Comparison of ENCODE assay signal across 1 cellular context in the genomic region with DNA sequence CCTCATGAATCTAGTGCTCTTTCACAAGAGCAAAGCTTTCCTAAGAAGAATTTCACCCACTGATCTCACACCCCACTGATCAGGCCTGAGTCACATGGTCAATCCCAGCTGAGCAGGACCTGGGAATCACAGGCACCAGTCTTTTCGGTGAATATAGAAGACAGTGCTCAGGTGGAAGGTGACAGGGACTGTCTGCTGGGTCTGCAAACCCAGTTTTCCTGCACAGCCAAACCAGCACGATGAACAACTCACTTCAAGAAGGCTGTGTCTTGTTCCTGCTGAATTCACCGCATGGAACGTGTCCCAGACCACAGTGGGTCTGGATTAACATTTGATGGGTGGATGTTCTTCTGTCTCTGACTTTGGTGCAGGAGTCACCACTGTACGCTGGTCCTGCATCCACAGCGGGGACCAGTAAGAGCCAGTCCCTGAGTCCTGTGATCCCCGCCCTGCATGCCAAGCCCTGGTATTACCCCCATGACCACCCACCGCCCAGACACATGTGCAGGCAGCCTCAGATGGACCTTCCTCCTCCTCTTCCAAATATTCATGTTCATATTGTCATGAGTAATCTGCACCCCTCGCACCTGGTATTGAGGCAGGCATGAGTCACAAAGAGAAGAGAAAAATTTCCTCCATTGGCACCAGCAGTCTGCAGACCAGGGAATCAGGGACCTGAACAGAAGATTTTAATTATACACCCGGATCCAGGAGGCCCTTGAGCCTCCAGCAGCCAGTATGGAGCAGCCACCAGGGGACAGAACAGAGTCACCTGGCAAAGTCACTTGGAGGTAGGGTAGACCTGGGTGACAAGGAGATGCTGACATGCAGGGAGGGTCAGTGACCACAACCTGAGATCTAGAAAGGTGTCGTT.
TF ChIP-seq lines count a peak whose summit lies in the region.

No MANE protein-coding gene starts in this region.

TF ChIP-seq in HCT116, 20 proteins besides CTCF, POLR2A, EP300 and RAD21:
- TF ChIP-seq FOSL1 (IDR thresholded peaks at IDR 0.05; ENCODE audit: low read depth), result no peak
- no peak for TF ChIP-seq SIN3A (IDR thresholded peaks at IDR 0.05; ENCODE audit: low read depth)
- TF ChIP-seq EZH2phosphoT487 (IDR thresholded peaks at IDR 0.05; ENCODE audit: borderline replicate concordance), result no peak
- TF ChIP-seq YY1 (IDR thresholded peaks at IDR 0.05; ENCODE audit: extremely low read depth, insufficient replicate concordance, low read depth, low read length), result no peak
TF ChIP-seq in HCT116: peak in this region for 0.
